Comparison of ENCODE assay signal across 7 cellular contexts in genomic region chr20:31695849-31696804, GRCh38. TPM values are rescaled to one million over a fixed set of nuclear protein-coding genes. Genes with fewer than 3 reads are reported as not detected.
DNase-seq lines count a peak whose midpoint lies in the region; ATAC-seq and TF ChIP-seq lines count a peak whose summit lies in the region.

No MANE protein-coding gene starts in this region.

- CTCF ChIA-PET in activated CD8-positive, alpha-beta T cell treated with anti-CD3 and anti-CD28 coated beads for 36 hours (lab: Charles Lee): interaction anchor here (0.9 to 1.5 kb wide), 7 partner anchors 20 to 34 kb away, joined by 3 to 5 read pairs (median 3); no protein-coding TSS in a partner anchor

- POLR2A ChIA-PET in activated CD8-positive, alpha-beta T cell treated with anti-CD3 and anti-CD28 coated beads for 36 hours (lab: Charles Lee): interaction anchor here (0.7 to 2.0 kb wide), 5 partner anchors 10 to 402 kb away, joined by 3 to 5 read pairs (median 4); no protein-coding TSS in a partner anchor

- no peaks in the 10 kb centered on the region for H3K36me3 ChIP-seq in right atrium auricular region
- H3K36me3 ChIP-seq in stomach: peaks cover 0 to 48% (median 31%) of the 10 kb centered on the region in 4 donors

- DNase-seq in HS-27A (ENCODE audit: low read depth) (peak; percentile 95), right atrium auricular region (ENCODE audit: low spot score) (peak; percentile 89), stomach (no peak), NCI-H1092 treated with DMSO at 0.1 percent for 48 hours (lab: John Stamatoyannopoulos, UW) (no peak)
- no peak for DNase-seq in activated CD8-positive, alpha-beta T cell treated with anti-CD3 and anti-CD28 coated beads for 36 hours

- TF ChIP-seq EP300 in stomach (IDR thresholded peaks at IDR 0.05): no peak

- peaks cover 82% of the 10 kb centered on the region for H3K4me1 Mint-ChIP-seq in activated CD8-positive, alpha-beta T cell treated with anti-CD3 and anti-CD28 coated beads for 36 hours (ENCODE audit: low read depth)

- H3K27me3 Mint-ChIP-seq in activated CD8-positive, alpha-beta T cell treated with anti-CD3 and anti-CD28 coated beads for 36 hours: no peaks in the 10 kb centered on the region

- intact Hi-C loops in activated CD8-positive, alpha-beta T cell treated with anti-CD3 and anti-CD28 coated beads for 36 hours (cut with micrococcal nuclease): no loop called here
- intact Hi-C loops in stomach (cut with DNase I; ENCODE audit: low total_unique reads): no loop called here

- no peak for TF ChIP-seq POLR2A in stomach (IDR thresholded peaks at IDR 0.05)

- H3K4me3 Mint-ChIP-seq in activated CD8-positive, alpha-beta T cell treated with anti-CD3 and anti-CD28 coated beads for 36 hours: no peak overlapping the region

- H3K9me3 ChIP-seq in right atrium auricular region: no peaks in the 10 kb centered on the region
- H3K9me3 ChIP-seq in stomach: no peaks in the 10 kb centered on the region

- H3K27me3 ChIP-seq in right atrium auricular region: no peaks in the 10 kb centered on the region
- H3K27me3 ChIP-seq in stomach: no peaks in the 10 kb centered on the region

- H3K4me1 ChIP-seq in right atrium auricular region: peaks cover 0 to 79% of the 10 kb centered on the region in 2 donors
- H3K4me1 ChIP-seq in stomach: peaks cover 55 to 89% (median 66%) of the 10 kb centered on the region in 4 donors

- H3K4me3 ChIP-seq in right atrium auricular region (no peak overlapping the region), stomach (no peak overlapping the region)

- H3K27ac Mint-ChIP-seq in activated CD8-positive, alpha-beta T cell treated with anti-CD3 and anti-CD28 coated beads for 36 hours: peak overlapping the region; percentile 76

- TF ChIP-seq CTCF in activated CD8-positive, alpha-beta T cell treated with anti-CD3 and anti-CD28 coated beads for 36 hours (IDR thresholded peaks at IDR 0.05): no peak
- TF ChIP-seq CTCF in right atrium auricular region (IDR thresholded peaks at IDR 0.05): no peak
- TF ChIP-seq CTCF in stomach (IDR thresholded peaks at IDR 0.05): no peak

- peaks cover 74% of the 10 kb centered on the region for H3K36me3 Mint-ChIP-seq in activated CD8-positive, alpha-beta T cell treated with anti-CD3 and anti-CD28 coated beads for 36 hours (ENCODE audit: low read depth)

- no peaks in the 10 kb centered on the region for H3K9me3 Mint-ChIP-seq in activated CD8-positive, alpha-beta T cell treated with anti-CD3 and anti-CD28 coated beads for 36 hours

- H3K27ac ChIP-seq in right atrium auricular region (peak overlapping the region; percentile 40 to 51), stomach (peak overlapping the region in 4 of 5 donors; percentile 59 to 98 (median 86))

- ATAC-seq in activated CD8-positive, alpha-beta T cell treated with anti-CD3 and anti-CD28 coated beads for 36 hours: no peak
- no peak for ATAC-seq in HG03521 (IDR thresholded peaks at IDR 0.05; ENCODE audit: unreplicated experiment)
- ATAC-seq in GM19397 (IDR thresholded peaks at IDR 0.05; ENCODE audit: unreplicated experiment): no peak

- WGBS in stomach, 5 donors: 82 to 87% (median 87%) methylated on average over 12 of the region's 12 CpGs

RNA-seq across cellular contexts. Expression of gene BCL2L1, which starts 26.5 kb away (rescaled TPM):
- 100 to 1,000 TPM; 182 TPM for total RNA-seq in activated CD8-positive, alpha-beta T cell treated with anti-CD3 and anti-CD28 coated beads for 36 hours
- total RNA-seq in right atrium auricular region (10 to 100 TPM; 84.2 to 93.5 TPM), stomach (100 to 1,000 TPM in 2 of 5 donors, 10 to 100 TPM in 3; 61.7 to 210 (median 68.7) TPM)
- 10 to 100 TPM; 47.1 to 88.2 (median 73.0) TPM for polyA plus RNA-seq in stomach

RNA-seq across cellular contexts. Expression of gene TPX2, which starts 43.0 kb away (rescaled TPM):
- total RNA-seq in activated CD8-positive, alpha-beta T cell treated with anti-CD3 and anti-CD28 coated beads for 36 hours: 100 to 1,000 TPM; 112 to 113 TPM
- total RNA-seq in right atrium auricular region: 1 to 10 TPM in 1 of 2 donors, under 1 TPM in 1; 0.20 to 2.9 TPM
- 10 to 100 TPM in 1 of 5 donors, 1 to 10 TPM in 4; 5.3 to 11.4 (median 7.6) TPM for total RNA-seq in stomach
- 1 to 10 TPM; 1.7 to 7.1 (median 3.3) TPM for polyA plus RNA-seq in stomach

RNA-seq across cellular contexts. Expression of gene COX4I2, which starts 58.4 kb away (rescaled TPM):
- not detected for total RNA-seq in activated CD8-positive, alpha-beta T cell treated with anti-CD3 and anti-CD28 coated beads for 36 hours
- total RNA-seq in right atrium auricular region (1 to 10 TPM; 6.8 to 9.0 TPM), stomach (1 to 10 TPM in 2 of 5 donors, not detected in 3; 1.8 to 4.2 TPM)
- 1 to 10 TPM; 1.8 to 6.7 (median 4.8) TPM for polyA plus RNA-seq in stomach

Comparison
In these comparisons a context has a peak if more than half of its experiments do, and no peak if none do; other contexts are left out.
1. DNase-seq: peak in HS-27A (single experiment) and right atrium auricular region (single experiment); none in activated CD8-positive, alpha-beta T cell treated with anti-CD3 and anti-CD28 coated beads for 36 hours (single experiment), stomach (single experiment) and NCI-H1092 treated with DMSO at 0.1 percent for 48 hours (single experiment).
2. RNA of gene TPX2, which starts 43.0 kb away (total RNA-seq): 112 to 113 TPM in activated CD8-positive, alpha-beta T cell treated with anti-CD3 and anti-CD28 coated beads for 36 hours; 5.3 to 11.4 TPM in stomach and 0.20 to 2.9 TPM in right atrium auricular region; every median in the first group is over 4 times any median in the second.